12 cellular contexts compared by ENCODE assay signal in the genomic region with DNA sequence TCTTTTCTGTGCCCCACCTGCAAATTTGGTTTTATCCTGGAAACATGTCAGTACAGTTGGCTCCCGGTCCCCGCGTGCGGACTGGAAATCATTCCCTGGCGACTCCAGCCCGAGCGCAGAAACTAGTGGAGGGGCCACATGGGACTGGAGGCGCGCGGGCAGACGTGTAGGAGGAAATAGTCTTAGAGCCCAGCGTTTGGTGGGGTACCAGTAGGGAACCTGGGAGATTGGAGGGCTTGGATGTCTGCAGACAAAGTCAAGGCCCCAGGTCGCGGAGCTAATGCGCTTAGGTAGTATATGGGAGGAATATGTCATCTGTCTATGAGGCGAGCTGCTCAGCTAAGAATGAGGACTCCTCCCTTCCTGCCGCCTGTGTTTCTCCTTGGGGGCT. TPM values are rescaled to one million over a fixed set of nuclear protein-coding genes. Genes with fewer than 3 reads are reported as not detected.
DNase-seq lines count a peak whose midpoint lies in the region; ATAC-seq and TF ChIP-seq lines count a peak whose summit lies in the region.
"Had no signal": no experiment of that assay in that cellular context is flagged by ENCODE, and none has a peak within 500 bp of the region (broad histone marks: within the 10 kb centered on the region; RNA-seq: fewer than 3 reads in every experiment).

No MANE protein-coding gene starts in this region.

- H3K27me3 ChIP-seq in esophagus squamous epithelium (peaks cover 0 to 54% (median 2%) of the 10 kb centered on the region in 4 donors), upper lobe of right lung (peaks cover 19% of the 10 kb centered on the region)

- H3K4me3 Mint-ChIP-seq in activated naive CD8-positive, alpha-beta T cell treated with anti-CD3 and anti-CD28 coated beads, Interleukin-2, amount 10 ng/mL, durations not matched to agents 7 days and 5 days, result peak overlapping the region; percentile 16
- H3K4me3 Mint-ChIP-seq in activated naive CD8-positive, alpha-beta T cell treated with anti-CD3 and anti-CD28 coated beads for 36 hours, result no peak overlapping the region
- peak overlapping the region; percentile 90 for H3K4me3 Mint-ChIP-seq in neural crest cell
- H3K4me3 Mint-ChIP-seq: activated CD4-positive, alpha-beta T cell treated with anti-CD3 and anti-CD28 coated beads, Interleukin-2, amount 10 ng/mL, durations not matched to agents 7 days and 5 days had no signal

- H3K9me3 ChIP-seq in esophagus squamous epithelium, result no peaks in the 10 kb centered on the region
- no peaks in the 10 kb centered on the region for H3K9me3 ChIP-seq in upper lobe of right lung

- 16 to 26% methylated on average over 3 to 13 of the region's 17 CpGs for WGBS in esophagus squamous epithelium, 2 donors

- no peak for ATAC-seq in activated naive CD8-positive, alpha-beta T cell treated with anti-CD3 and anti-CD28 coated beads, Interleukin-2, amount 10 ng/mL, durations not matched to agents 7 days and 5 days (ENCODE audit: low read depth)
- ATAC-seq in upper lobe of right lung, result no peak
- ATAC-seq: esophagus mucosa had no signal

- H3K4me1 ChIP-seq in esophagus squamous epithelium, result peaks cover 0 to 38% (median 7%) of the 10 kb centered on the region in 3 donors
- peaks cover 5% of the 10 kb centered on the region for H3K4me1 ChIP-seq in upper lobe of right lung

- no peaks in the 10 kb centered on the region for H3K36me3 Mint-ChIP-seq in activated naive CD8-positive, alpha-beta T cell treated with anti-CD3 and anti-CD28 coated beads, Interleukin-2, amount 10 ng/mL, durations not matched to agents 7 days and 5 days
- H3K36me3 Mint-ChIP-seq in activated naive CD8-positive, alpha-beta T cell treated with anti-CD3 and anti-CD28 coated beads for 36 hours, result no peaks in the 10 kb centered on the region
- no peaks in the 10 kb centered on the region for H3K36me3 Mint-ChIP-seq in neural crest cell (ENCODE audit: low read depth)

- H3K36me3 ChIP-seq in esophagus squamous epithelium (no peaks in the 10 kb centered on the region), upper lobe of right lung (no peaks in the 10 kb centered on the region)

- H3K9me3 Mint-ChIP-seq in activated naive CD8-positive, alpha-beta T cell treated with anti-CD3 and anti-CD28 coated beads, Interleukin-2, amount 10 ng/mL, durations not matched to agents 7 days and 5 days, result peaks cover 1% of the 10 kb centered on the region
- H3K9me3 Mint-ChIP-seq in activated naive CD8-positive, alpha-beta T cell treated with anti-CD3 and anti-CD28 coated beads for 36 hours, result no peaks in the 10 kb centered on the region
- H3K9me3 Mint-ChIP-seq in neural crest cell, result no peaks in the 10 kb centered on the region
- H3K9me3 Mint-ChIP-seq: activated CD4-positive, alpha-beta T cell treated with anti-CD3 and anti-CD28 coated beads, Interleukin-2, amount 10 ng/mL, durations not matched to agents 7 days and 5 days had no signal

- no peak for DNase-seq in activated naive CD8-positive, alpha-beta T cell treated with anti-CD3 and anti-CD28 coated beads, Interleukin-2, amount 10 ng/mL, durations not matched to agents 7 days and 5 days
- no peak for DNase-seq in activated naive CD8-positive, alpha-beta T cell treated with anti-CD3 and anti-CD28 coated beads for 36 hours
- DNase-seq in esophagus squamous epithelium (lab: John Stamatoyannopoulos, UW) (no peak), neural crest cell (ENCODE audit: low read depth, low spot score) (peak; percentile 6), upper lobe of right lung (no peak), COLO668 (lab: John Stamatoyannopoulos, UW; ENCODE audit: unreplicated experiment) (no peak), GOT3 (lab: John Stamatoyannopoulos, UW) (no peak), middle frontal gyrus (ENCODE audit: extremely low spot score, low spot score) (no peak)
- DNase-seq: activated CD4-positive, alpha-beta T cell treated with anti-CD3 and anti-CD28 coated beads, Interleukin-2, amount 10 ng/mL, durations not matched to agents 7 days and 5 days; HCEC 1CT had no signal

- peaks cover 24% of the 10 kb centered on the region for H3K27me3 Mint-ChIP-seq in activated naive CD8-positive, alpha-beta T cell treated with anti-CD3 and anti-CD28 coated beads, Interleukin-2, amount 10 ng/mL, durations not matched to agents 7 days and 5 days
- peaks cover 41% of the 10 kb centered on the region for H3K27me3 Mint-ChIP-seq in activated naive CD8-positive, alpha-beta T cell treated with anti-CD3 and anti-CD28 coated beads for 36 hours
- H3K27me3 Mint-ChIP-seq in neural crest cell (ENCODE audit: low read depth), result peaks cover 54% of the 10 kb centered on the region

- peak overlapping the region; percentile 61 to 87 (median 79) for H3K27ac ChIP-seq in esophagus squamous epithelium
- H3K27ac ChIP-seq in upper lobe of right lung, result no peak overlapping the region

- no peak overlapping the region for H3K27ac Mint-ChIP-seq in activated naive CD8-positive, alpha-beta T cell treated with anti-CD3 and anti-CD28 coated beads, Interleukin-2, amount 10 ng/mL, durations not matched to agents 7 days and 5 days
- no peak overlapping the region for H3K27ac Mint-ChIP-seq in activated naive CD8-positive, alpha-beta T cell treated with anti-CD3 and anti-CD28 coated beads for 36 hours
- H3K27ac Mint-ChIP-seq in neural crest cell (ENCODE audit: unreplicated experiment), result no peak overlapping the region
- H3K27ac Mint-ChIP-seq: activated CD4-positive, alpha-beta T cell treated with anti-CD3 and anti-CD28 coated beads, Interleukin-2, amount 10 ng/mL, durations not matched to agents 7 days and 5 days had no signal

- no peak for TF ChIP-seq POLR2A in esophagus squamous epithelium (IDR thresholded peaks at IDR 0.05)

- peak overlapping the region; percentile 35 to 71 (median 51) for H3K4me3 ChIP-seq in esophagus squamous epithelium
- H3K4me3 ChIP-seq in upper lobe of right lung, result peak overlapping the region; percentile 48

- peaks cover 1% of the 10 kb centered on the region for H3K4me1 Mint-ChIP-seq in activated naive CD8-positive, alpha-beta T cell treated with anti-CD3 and anti-CD28 coated beads, Interleukin-2, amount 10 ng/mL, durations not matched to agents 7 days and 5 days
- no peaks in the 10 kb centered on the region for H3K4me1 Mint-ChIP-seq in activated naive CD8-positive, alpha-beta T cell treated with anti-CD3 and anti-CD28 coated beads for 36 hours
- peaks cover 20% of the 10 kb centered on the region for H3K4me1 Mint-ChIP-seq in neural crest cell
- H3K4me1 Mint-ChIP-seq: activated CD4-positive, alpha-beta T cell treated with anti-CD3 and anti-CD28 coated beads, Interleukin-2, amount 10 ng/mL, durations not matched to agents 7 days and 5 days had no signal

- intact Hi-C loops in esophagus squamous epithelium (cut with DNase I), result no loop called here
- intact Hi-C loops in upper lobe of right lung (cut with DNase I), result no loop called here

- POLR2A ChIA-PET in activated naive CD8-positive, alpha-beta T cell treated with anti-CD3 and anti-CD28 coated beads, Interleukin-2, amount 10 ng/mL, durations not matched to agents 7 days and 5 days (lab: Charles Lee), result no interaction called here

- TF ChIP-seq CTCF in esophagus squamous epithelium (IDR thresholded peaks at IDR 0.05) (no peak), neural crest cell (conservative IDR thresholded peaks at IDR 0.05) (no peak), upper lobe of right lung (IDR thresholded peaks at IDR 0.05) (no peak)

RNA-seq across cellular contexts. Expression of a gene that starts 1.3 kb away (rescaled TPM):
- total RNA-seq in activated naive CD8-positive, alpha-beta T cell treated with anti-CD3 and anti-CD28 coated beads, Interleukin-2, amount 10 ng/mL, durations not matched to agents 7 days and 5 days, result not detected
- total RNA-seq in activated naive CD8-positive, alpha-beta T cell treated with anti-CD3 and anti-CD28 coated beads for 36 hours, result not detected
- total RNA-seq in esophagus squamous epithelium (10 to 100 TPM in 1 of 4 donors, 1 to 10 TPM in 3; 1.6 to 22.1 (median 2.5) TPM), neural crest cell (10.4 and 11.0 TPM in 2 replicates), upper lobe of right lung (7.1 TPM)
- total RNA-seq: activated CD4-positive, alpha-beta T cell treated with anti-CD3 and anti-CD28 coated beads, Interleukin-2, amount 10 ng/mL, durations not matched to agents 7 days and 5 days; HT-29 had no signal
